Comparison of ENCODE assay signal across 8 cellular contexts in the genomic region with DNA sequence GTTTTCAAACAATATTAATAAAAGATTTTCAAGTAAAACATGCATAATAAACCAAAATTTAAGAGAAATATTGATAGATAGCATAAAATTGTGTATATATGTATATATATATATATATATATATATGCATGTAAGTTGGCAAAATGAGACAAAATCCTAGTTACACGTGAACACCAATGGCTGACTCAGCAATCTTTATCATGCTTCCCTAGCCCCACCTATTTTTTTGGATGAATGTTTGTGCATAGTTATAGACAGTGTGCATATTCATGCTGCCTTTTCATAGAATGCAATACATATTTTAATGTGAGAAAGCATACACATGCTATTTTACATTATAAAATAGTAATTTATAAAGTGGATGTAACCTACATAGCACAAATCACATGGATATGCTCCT.
"Had no signal": no experiment of that assay in that cellular context is flagged by ENCODE, and none has a peak within 500 bp of the region (broad histone marks: within the 10 kb centered on the region; RNA-seq: fewer than 3 reads in every experiment).

No MANE protein-coding gene starts in this region.

- H3K4me3 ChIP-seq: GM23248 had no signal

- H3K4me2 ChIP-seq: KMS-11 had no signal

- H3K9ac ChIP-seq: GM23248, KMS-11 had no signal

- H3K27ac ChIP-seq: GM23248, KMS-11 had no signal

- H2AFZ ChIP-seq: GM23248 had no signal

- FAIRE-seq: H54, HTR-8/SVneo had no signal

- DNase-seq: GM23248, GOT3, H9, HCEC 1CT, KBM-7 had no signal
